20 cellular contexts compared by ENCODE assay signal in genomic region chr6:16828058-16828457, GRCh38.
"Had no signal": no experiment of that assay in that cellular context is flagged by ENCODE, and none has a peak within 500 bp of the region (broad histone marks: within the 10 kb centered on the region; RNA-seq: fewer than 3 reads in every experiment).

No MANE protein-coding gene starts in this region.

- H3K4me1 ChIP-seq: colonic mucosa, esophagus muscularis mucosa, foreskin keratinocyte, gastroesophageal sphincter, lower lobe of right lung had no signal

- H3K9me3 ChIP-seq: colonic mucosa, esophagus muscularis mucosa, gastroesophageal sphincter, heart left ventricle, left lung, lower lobe of right lung, mucosa of descending colon had no signal

- H3K27ac Mint-ChIP-seq: immature natural killer cell, mesothelial cell of epicardium, naive B cell had no signal

- H3K4me3 Mint-ChIP-seq: dendritic cell treated with granulocyte-macrophage colony-stimulating factor and Interleukin-4, amounts not matched to agents 40 ng/mL and 50 ng/mL, for 4 days; immature natural killer cell; mesothelial cell of epicardium; naive B cell had no signal

- H3K27me3 ChIP-seq: colonic mucosa, esophagus muscularis mucosa, foreskin keratinocyte, gastroesophageal sphincter, heart left ventricle, hepatocyte, left lung had no signal

- H3K9me3 Mint-ChIP-seq: dendritic cell treated with granulocyte-macrophage colony-stimulating factor and Interleukin-4, amounts not matched to agents 40 ng/mL and 50 ng/mL, for 4 days; mesothelial cell of epicardium; naive B cell had no signal

- ATAC-seq: foreskin keratinocyte, gastroesophageal sphincter, heart left ventricle, left cardiac atrium, left lung, left ventricle myocardium superior, lower lobe of right lung, mucosa of descending colon had no signal

- H2AFZ ChIP-seq: hepatocyte had no signal

- H3K27ac ChIP-seq: colonic mucosa, esophagus muscularis mucosa, foreskin keratinocyte, gastroesophageal sphincter, heart left ventricle, hepatocyte, left lung, lower lobe of right lung had no signal

- H3K4me3 ChIP-seq: colonic mucosa, esophagus muscularis mucosa, gastroesophageal sphincter, heart left ventricle, hepatocyte, left lung, lower lobe of right lung, mucosa of descending colon had no signal

- DNase-seq: colonic mucosa; cortex of kidney; effector memory CD4-positive, alpha-beta T cell; foreskin keratinocyte; heart left ventricle; hypothalamus; immature natural killer cell; islet precursor cell; left cardiac atrium; left lung; left ventricle myocardium superior; lower lobe of right lung; mesenchymal stem cell; mucosa of descending colon; naive B cell had no signal

- H3K4me2 ChIP-seq: hepatocyte had no signal

- H3K27me3 Mint-ChIP-seq: dendritic cell treated with granulocyte-macrophage colony-stimulating factor and Interleukin-4, amounts not matched to agents 40 ng/mL and 50 ng/mL, for 4 days had no signal

- H3K79me2 ChIP-seq: hepatocyte had no signal

- H3K36me3 ChIP-seq: colonic mucosa, esophagus muscularis mucosa, gastroesophageal sphincter, heart left ventricle, left lung, lower lobe of right lung had no signal
